Comparison of ENCODE assay signal across 1 cellular context in the genomic region with DNA sequence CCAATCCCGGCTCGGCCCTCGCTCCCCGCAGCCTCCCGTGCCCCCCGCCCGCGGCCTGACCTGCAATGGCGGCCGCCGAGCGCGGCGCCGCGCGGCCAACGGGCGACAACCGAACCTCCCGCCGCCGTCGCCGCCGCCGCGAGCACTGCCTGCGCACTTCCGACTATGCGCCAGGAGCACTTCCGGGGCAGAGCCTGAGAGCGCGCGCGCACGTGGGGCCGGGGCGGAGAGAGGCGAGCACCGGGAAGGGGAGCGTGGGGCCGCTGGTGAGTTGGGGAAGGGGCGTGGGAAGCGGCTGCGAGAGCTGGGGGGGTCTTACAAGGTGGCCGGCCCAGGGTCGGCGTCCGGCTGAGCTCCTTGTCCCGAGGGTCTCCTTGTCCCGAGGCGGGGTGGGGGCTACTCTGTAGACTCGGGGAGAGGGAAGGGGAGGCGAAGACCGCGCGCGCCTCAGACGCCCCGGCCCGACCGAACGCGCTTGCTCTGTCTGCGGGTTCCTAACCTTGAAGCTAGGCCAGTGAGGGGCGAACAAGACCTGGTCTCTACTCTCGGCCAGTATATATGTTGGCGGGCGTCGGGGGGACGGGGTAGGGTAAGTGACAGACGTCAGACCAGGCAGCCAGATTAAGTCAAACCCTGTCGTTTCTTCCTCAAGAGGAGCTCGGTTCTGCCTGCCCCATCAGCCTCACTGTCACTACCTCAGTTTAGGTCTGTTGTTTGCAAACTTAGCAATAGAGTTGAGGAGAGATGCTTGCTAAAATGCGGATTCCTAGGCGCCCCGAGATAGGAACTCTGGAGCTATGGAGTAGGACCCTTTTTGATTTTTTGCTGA.
TF ChIP-seq lines count a peak whose summit lies in the region.

A gene with protein sequence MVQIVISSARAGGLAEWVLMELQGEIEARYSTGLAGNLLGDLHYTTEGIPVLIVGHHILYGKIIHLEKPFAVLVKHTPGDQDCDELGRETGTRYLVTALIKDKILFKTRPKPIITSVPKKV (minus strand): TSS at position 165 of the 829 bp plus-strand sequence. CDS start 11,130 bp downstream, outside the sequence.
A gene (plus strand): TSS at position 226 of the 829 bp plus-strand sequence. CDS start 811 bp downstream, outside the sequence.

TF ChIP-seq in HepG2, 621 proteins besides CTCF, POLR2A, EP300 and RAD21 (continued from another document and continues in another):
- TF ChIP-seq, protein P1, sequence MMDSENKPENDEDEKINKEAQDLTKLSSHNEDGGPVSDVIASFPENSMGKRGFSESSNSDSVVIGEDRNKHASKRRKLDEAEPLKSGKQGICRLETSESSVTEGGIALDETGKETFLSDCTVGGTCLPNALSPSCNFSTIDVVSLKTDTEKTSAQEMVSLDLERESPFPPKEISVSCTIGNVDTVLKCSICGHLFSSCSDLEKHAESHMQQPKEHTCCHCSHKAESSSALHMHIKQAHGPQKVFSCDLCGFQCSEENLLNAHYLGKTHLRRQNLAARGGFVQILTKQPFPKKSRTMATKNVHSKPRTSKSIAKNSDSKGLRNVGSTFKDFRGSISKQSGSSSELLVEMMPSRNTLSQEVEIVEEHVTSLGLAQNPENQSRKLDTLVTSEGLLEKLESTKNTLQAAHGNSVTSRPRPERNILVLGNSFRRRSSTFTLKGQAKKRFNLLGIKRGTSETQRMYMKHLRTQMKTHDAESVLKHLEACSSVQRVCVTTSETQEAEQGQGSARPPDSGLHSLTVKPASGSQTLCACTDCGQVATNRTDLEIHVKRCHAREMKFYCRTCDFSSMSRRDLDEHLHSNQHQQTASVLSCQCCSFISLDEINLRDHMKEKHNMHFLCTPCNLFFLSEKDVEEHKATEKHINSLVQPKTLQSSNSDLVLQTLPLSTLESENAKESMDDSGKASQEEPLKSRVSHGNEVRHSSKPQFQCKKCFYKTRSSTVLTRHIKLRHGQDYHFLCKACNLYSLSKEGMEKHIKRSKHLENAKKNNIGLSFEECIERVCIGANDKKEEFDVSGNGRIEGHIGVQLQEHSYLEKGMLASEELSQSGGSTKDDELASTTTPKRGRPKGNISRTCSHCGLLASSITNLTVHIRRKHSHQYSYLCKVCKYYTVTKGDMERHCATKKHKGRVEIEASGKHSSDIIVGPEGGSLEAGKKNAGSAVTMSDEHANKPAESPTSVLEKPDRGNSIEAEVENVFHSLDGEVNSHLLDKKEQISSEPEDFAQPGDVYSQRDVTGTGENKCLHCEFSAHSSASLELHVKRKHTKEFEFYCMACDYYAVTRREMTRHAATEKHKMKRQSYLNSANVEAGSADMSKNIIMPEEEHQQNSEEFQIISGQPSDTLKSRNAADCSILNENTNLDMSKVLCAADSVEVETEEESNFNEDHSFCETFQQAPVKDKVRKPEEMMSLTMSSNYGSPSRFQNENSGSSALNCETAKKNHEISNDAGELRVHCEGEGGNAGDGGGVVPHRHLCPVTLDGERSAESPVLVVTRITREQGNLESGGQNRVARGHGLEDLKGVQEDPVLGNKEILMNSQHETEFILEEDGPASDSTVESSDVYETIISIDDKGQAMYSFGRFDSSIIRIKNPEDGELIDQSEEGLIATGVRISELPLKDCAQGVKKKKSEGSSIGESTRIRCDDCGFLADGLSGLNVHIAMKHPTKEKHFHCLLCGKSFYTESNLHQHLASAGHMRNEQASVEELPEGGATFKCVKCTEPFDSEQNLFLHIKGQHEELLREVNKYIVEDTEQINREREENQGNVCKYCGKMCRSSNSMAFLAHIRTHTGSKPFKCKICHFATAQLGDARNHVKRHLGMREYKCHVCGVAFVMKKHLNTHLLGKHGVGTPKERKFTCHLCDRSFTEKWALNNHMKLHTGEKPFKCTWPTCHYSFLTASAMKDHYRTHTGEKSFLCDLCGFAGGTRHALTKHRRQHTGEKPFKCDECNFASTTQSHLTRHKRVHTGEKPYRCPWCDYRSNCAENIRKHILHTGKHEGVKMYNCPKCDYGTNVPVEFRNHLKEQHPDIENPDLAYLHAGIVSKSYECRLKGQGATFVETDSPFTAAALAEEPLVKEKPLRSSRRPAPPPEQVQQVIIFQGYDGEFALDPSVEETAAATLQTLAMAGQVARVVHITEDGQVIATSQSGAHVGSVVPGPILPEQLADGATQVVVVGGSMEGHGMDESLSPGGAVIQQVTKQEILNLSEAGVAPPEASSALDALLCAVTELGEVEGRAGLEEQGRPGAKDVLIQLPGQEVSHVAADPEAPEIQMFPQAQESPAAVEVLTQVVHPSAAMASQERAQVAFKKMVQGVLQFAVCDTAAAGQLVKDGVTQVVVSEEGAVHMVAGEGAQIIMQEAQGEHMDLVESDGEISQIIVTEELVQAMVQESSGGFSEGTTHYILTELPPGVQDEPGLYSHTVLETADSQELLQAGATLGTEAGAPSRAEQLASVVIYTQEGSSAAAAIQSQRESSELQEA (CRISPR knock-in tag; IDR thresholded peaks at IDR 0.05; ENCODE audit: not compliant biosample characterization): no peak
- TF ChIP-seq, protein P2, sequence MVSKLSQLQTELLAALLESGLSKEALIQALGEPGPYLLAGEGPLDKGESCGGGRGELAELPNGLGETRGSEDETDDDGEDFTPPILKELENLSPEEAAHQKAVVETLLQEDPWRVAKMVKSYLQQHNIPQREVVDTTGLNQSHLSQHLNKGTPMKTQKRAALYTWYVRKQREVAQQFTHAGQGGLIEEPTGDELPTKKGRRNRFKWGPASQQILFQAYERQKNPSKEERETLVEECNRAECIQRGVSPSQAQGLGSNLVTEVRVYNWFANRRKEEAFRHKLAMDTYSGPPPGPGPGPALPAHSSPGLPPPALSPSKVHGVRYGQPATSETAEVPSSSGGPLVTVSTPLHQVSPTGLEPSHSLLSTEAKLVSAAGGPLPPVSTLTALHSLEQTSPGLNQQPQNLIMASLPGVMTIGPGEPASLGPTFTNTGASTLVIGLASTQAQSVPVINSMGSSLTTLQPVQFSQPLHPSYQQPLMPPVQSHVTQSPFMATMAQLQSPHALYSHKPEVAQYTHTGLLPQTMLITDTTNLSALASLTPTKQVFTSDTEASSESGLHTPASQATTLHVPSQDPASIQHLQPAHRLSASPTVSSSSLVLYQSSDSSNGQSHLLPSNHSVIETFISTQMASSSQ (IDR thresholded peaks at IDR 0.05; ENCODE audit: low read depth): no peak
- TF ChIP-seq, protein P2 (CRISPR knock-in tag; IDR thresholded peaks at IDR 0.05; ENCODE audit: borderline replicate concordance): peak; percentile 34; the same call in 1 of the 2 replicates
- TF ChIP-seq ZNF205 (CRISPR knock-in tag; IDR thresholded peaks at IDR 0.05): no peak
- peak; percentile 70 for TF ChIP-seq ZNF563 (CRISPR knock-in tag; IDR thresholded peaks at IDR 0.05)
- peak; percentile 97 for TF ChIP-seq POLR2G (IDR thresholded peaks at IDR 0.05; ENCODE audit: low read depth, low read length)
- no peak for TF ChIP-seq FOSL1 (CRISPR knock-in tag; IDR thresholded peaks at IDR 0.05; ENCODE audit: borderline replicate concordance)
- TF ChIP-seq ZNF878 (CRISPR knock-in tag; IDR thresholded peaks at IDR 0.05): no peak
- TF ChIP-seq, protein P3, sequence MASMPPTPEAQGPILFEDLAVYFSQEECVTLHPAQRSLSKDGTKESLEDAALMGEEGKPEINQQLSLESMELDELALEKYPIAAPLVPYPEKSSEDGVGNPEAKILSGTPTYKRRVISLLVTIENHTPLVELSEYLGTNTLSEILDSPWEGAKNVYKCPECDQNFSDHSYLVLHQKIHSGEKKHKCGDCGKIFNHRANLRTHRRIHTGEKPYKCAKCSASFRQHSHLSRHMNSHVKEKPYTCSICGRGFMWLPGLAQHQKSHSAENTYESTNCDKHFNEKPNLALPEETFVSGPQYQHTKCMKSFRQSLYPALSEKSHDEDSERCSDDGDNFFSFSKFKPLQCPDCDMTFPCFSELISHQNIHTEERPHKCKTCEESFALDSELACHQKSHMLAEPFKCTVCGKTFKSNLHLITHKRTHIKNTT (CRISPR knock-in tag; IDR thresholded peaks at IDR 0.05): no peak
- TF ChIP-seq, protein P4, sequence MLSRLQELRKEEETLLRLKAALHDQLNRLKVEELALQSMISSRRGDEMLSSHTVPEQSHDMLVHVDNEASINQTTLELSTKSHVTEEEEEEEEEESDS (CRISPR knock-in tag; IDR thresholded peaks at IDR 0.05; ENCODE audit: borderline replicate concordance): no peak
- peak; percentile 100 for TF ChIP-seq HNRNPK (IDR thresholded peaks at IDR 0.05; ENCODE audit: low read depth, low read length, poor library complexity, severe bottlenecking)
- no peak for TF ChIP-seq CEBPB (IDR thresholded peaks at IDR 0.05; ENCODE audit: borderline replicate concordance, low read depth, low read length)
- no peak for TF ChIP-seq GATAD2A (CRISPR knock-in tag; IDR thresholded peaks at IDR 0.05)
- peak; percentile 53; the same call in 1 of the 2 replicates for TF ChIP-seq ZNF292 (CRISPR knock-in tag; IDR thresholded peaks at IDR 0.05; ENCODE audit: borderline replicate concordance, low read depth)
- TF ChIP-seq ZNF614 (CRISPR knock-in tag; IDR thresholded peaks at IDR 0.05; ENCODE audit: borderline replicate concordance): no peak
- TF ChIP-seq, protein P5, sequence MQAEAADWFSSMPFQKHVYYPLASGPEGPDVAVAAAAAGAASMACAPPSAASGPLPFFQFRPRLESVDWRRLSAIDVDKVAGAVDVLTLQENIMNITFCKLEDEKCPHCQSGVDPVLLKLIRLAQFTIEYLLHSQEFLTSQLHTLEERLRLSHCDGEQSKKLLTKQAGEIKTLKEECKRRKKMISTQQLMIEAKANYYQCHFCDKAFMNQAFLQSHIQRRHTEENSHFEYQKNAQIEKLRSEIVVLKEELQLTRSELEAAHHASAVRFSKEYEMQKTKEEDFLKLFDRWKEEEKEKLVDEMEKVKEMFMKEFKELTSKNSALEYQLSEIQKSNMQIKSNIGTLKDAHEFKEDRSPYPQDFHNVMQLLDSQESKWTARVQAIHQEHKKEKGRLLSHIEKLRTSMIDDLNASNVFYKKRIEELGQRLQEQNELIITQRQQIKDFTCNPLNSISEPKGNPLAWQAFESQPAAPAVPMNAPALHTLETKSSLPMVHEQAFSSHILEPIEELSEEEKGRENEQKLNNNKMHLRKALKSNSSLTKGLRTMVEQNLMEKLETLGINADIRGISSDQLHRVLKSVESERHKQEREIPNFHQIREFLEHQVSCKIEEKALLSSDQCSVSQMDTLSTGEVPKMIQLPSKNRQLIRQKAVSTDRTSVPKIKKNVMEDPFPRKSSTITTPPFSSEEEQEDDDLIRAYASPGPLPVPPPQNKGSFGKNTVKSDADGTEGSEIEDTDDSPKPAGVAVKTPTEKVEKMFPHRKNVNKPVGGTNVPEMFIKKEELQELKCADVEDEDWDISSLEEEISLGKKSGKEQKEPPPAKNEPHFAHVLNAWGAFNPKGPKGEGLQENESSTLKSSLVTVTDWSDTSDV (CRISPR knock-in tag; IDR thresholded peaks at IDR 0.05): no peak
- peak; percentile 73; the same call in 1 of the 2 replicates for TF ChIP-seq REL (CRISPR knock-in tag; conservative IDR thresholded peaks at IDR 0.05)
- TF ChIP-seq, protein P6, sequence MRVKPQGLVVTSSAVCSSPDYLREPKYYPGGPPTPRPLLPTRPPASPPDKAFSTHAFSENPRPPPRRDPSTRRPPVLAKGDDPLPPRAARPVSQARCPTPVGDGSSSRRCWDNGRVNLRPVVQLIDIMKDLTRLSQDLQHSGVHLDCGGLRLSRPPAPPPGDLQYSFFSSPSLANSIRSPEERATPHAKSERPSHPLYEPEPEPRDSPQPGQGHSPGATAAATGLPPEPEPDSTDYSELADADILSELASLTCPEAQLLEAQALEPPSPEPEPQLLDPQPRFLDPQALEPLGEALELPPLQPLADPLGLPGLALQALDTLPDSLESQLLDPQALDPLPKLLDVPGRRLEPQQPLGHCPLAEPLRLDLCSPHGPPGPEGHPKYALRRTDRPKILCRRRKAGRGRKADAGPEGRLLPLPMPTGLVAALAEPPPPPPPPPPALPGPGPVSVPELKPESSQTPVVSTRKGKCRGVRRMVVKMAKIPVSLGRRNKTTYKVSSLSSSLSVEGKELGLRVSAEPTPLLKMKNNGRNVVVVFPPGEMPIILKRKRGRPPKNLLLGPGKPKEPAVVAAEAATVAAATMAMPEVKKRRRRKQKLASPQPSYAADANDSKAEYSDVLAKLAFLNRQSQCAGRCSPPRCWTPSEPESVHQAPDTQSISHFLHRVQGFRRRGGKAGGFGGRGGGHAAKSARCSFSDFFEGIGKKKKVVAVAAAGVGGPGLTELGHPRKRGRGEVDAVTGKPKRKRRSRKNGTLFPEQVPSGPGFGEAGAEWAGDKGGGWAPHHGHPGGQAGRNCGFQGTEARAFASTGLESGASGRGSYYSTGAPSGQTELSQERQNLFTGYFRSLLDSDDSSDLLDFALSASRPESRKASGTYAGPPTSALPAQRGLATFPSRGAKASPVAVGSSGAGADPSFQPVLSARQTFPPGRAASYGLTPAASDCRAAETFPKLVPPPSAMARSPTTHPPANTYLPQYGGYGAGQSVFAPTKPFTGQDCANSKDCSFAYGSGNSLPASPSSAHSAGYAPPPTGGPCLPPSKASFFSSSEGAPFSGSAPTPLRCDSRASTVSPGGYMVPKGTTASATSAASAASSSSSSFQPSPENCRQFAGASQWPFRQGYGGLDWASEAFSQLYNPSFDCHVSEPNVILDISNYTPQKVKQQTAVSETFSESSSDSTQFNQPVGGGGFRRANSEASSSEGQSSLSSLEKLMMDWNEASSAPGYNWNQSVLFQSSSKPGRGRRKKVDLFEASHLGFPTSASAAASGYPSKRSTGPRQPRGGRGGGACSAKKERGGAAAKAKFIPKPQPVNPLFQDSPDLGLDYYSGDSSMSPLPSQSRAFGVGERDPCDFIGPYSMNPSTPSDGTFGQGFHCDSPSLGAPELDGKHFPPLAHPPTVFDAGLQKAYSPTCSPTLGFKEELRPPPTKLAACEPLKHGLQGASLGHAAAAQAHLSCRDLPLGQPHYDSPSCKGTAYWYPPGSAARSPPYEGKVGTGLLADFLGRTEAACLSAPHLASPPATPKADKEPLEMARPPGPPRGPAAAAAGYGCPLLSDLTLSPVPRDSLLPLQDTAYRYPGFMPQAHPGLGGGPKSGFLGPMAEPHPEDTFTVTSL (CRISPR knock-in tag; IDR thresholded peaks at IDR 0.05; ENCODE audit: borderline replicate concordance): no peak
- no peak; the same call in none of the 2 replicates for TF ChIP-seq ZFP36L1 (CRISPR knock-in tag; IDR thresholded peaks at IDR 0.05)
- TF ChIP-seq, protein P7, sequence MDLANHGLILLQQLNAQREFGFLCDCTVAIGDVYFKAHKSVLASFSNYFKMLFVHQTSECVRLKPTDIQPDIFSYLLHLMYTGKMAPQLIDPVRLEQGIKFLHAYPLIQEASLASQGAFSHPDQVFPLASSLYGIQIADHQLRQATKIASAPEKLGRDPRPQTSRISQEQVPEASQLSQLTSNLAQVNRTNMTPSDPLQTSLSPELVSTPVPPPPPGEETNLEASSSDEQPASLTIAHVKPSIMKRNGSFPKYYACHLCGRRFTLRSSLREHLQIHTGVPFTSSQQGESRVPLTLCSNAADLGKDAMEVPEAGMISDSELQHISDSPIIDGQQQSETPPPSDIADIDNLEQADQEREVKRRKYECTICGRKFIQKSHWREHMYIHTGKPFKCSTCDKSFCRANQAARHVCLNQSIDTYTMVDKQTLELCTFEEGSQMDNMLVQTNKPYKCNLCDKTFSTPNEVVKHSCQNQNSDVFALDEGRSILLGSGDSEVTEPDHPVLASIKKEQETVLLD (CRISPR knock-in tag; IDR thresholded peaks at IDR 0.05; ENCODE audit: low read depth): peak; percentile 100
